10 cellular contexts compared by ENCODE assay signal in the genomic region with DNA sequence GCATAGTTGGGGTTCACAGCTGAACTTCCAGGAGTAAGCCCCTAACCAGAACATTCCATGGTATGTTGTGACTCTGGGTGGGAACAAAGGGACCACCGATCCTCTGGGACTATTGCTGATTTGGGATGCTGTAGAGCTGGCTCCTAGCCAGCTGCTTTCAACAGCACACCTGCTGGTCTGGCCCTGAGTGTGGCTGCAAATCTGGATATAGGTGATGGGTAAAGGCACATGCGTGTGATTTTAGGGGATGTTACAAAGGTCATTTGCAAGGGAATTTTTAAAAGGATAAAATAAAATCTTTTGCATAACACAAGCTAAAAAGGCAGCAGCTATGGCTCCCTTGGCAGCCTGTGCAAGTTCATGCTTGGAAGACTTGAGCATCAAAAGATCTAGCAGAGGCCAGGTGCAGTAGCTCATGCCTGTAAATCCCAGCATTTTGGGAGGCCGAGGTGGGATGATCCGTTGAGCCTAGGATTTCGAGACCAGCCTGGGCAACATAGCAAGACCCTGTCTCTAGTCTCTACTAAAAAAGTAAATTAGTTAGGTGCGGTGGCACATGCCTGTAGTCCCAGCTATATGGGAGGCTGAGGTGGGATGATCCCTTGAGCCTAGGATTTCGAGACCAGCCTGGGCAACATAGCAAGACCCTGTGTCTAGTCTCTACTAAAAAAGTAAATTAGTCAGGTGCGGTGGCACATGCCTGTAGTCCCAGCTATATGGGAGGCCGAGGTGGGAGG. TPM values are rescaled to one million over a fixed set of nuclear protein-coding genes. Genes with fewer than 3 reads are reported as not detected.
DNase-seq lines count a peak whose midpoint lies in the region; ATAC-seq and TF ChIP-seq lines count a peak whose summit lies in the region.
"Had no signal": no experiment of that assay in that cellular context is flagged by ENCODE, and none has a peak within 500 bp of the region (broad histone marks: within the 10 kb centered on the region; RNA-seq: fewer than 3 reads in every experiment).

No MANE protein-coding gene starts in this region.

- no peak overlapping the region for H2AFZ ChIP-seq in mesenchymal stem cell (ENCODE audit: low read depth, low read length)

- H3K18ac ChIP-seq in mesenchymal stem cell (ENCODE audit: low read depth in 1 of 2, low read length in 2 of 2), result no peak overlapping the region

- H3K9me3 Mint-ChIP-seq in brain, result no peaks in the 10 kb centered on the region
- no peaks in the 10 kb centered on the region for H3K9me3 Mint-ChIP-seq in activated naive CD4-positive, alpha-beta T cell treated with anti-CD3 and anti-CD28 coated beads for 36 hours

- H3K4me1 ChIP-seq in mesenchymal stem cell (ENCODE audit: control insufficient read depth, insufficient read depth, low read depth, low read length), result peaks cover 13% of the 10 kb centered on the region
- H3K4me1 ChIP-seq in thoracic aorta (ENCODE audit: control insufficient read depth in 1 of 2, low read depth in 2 of 2), result peaks cover 11 to 52% of the 10 kb centered on the region in 2 donors

- H3K23ac ChIP-seq in mesenchymal stem cell (ENCODE audit: low read length in 2 of 2), result no peak overlapping the region

- H3K9me3 ChIP-seq in mesenchymal stem cell (ENCODE audit: control insufficient read depth, low read length), result no peaks in the 10 kb centered on the region
- H3K9me3 ChIP-seq in thoracic aorta, result no peaks in the 10 kb centered on the region

- DNase-seq in SHP77 (lab: John Stamatoyannopoulos, UW) (peak; percentile 7 to 21), SHP77 treated with DMSO at 0.1 percent for 48 hours (lab: John Stamatoyannopoulos, UW) (no peak), mesenchymal stem cell (no peak), thoracic aorta (ENCODE audit: low spot score) (no peak), dedifferentiated amniotic fluid mesenchymal stem cell (ENCODE audit: extremely low spot score) (no peak)
- DNase-seq in activated naive CD4-positive, alpha-beta T cell treated with anti-CD3 and anti-CD28 coated beads for 36 hours, result no peak
- DNase-seq: activated CD4-positive, CD25-positive, alpha-beta regulatory T cell treated with anti-CD3 and anti-CD28 coated beads, Interleukin-2, amount 50 U/mL, for 72 hours; foreskin melanocyte had no signal

- 96% methylated on average over 6 of the region's 9 CpGs for WGBS in mesenchymal stem cell

- H3K4me2 ChIP-seq in mesenchymal stem cell (ENCODE audit: low read length, poor library complexity, severe bottlenecking), result no peak overlapping the region

- peaks cover 8 to 28% of the 10 kb centered on the region in 2 experiments for H3K27me3 ChIP-seq in mesenchymal stem cell (ENCODE audit: control insufficient read depth in 1 of 2, insufficient read depth in 1 of 2, low read length in 2 of 2)
- no peaks in the 10 kb centered on the region for H3K27me3 ChIP-seq in thoracic aorta (replicated peaks; ENCODE audit: insufficient read depth)

- peak overlapping the region; percentile 93 to 98 (median 94) for H3K4me3 Mint-ChIP-seq in brain
- H3K4me3 Mint-ChIP-seq in activated naive CD4-positive, alpha-beta T cell treated with anti-CD3 and anti-CD28 coated beads for 36 hours, result no peak overlapping the region

- no peak overlapping the region for H2BK5ac ChIP-seq in mesenchymal stem cell (ENCODE audit: low read depth, low read length, poor library complexity, severe bottlenecking)

- H2BK120ac ChIP-seq in mesenchymal stem cell (ENCODE audit: low read depth, low read length), result no peak overlapping the region

- H3K27ac Mint-ChIP-seq in brain, result no peak overlapping the region
- H3K27ac Mint-ChIP-seq in activated naive CD4-positive, alpha-beta T cell treated with anti-CD3 and anti-CD28 coated beads for 36 hours, result no peak overlapping the region

- no peak overlapping the region for H3K4ac ChIP-seq in mesenchymal stem cell (ENCODE audit: low read depth in 1 of 2, low read length in 2 of 2)

- peak overlapping the region in 1 of 2 experiments; percentile 70 for H3K14ac ChIP-seq in mesenchymal stem cell (ENCODE audit: low read length in 2 of 2)

- H3K9ac ChIP-seq in mesenchymal stem cell (ENCODE audit: low read length), result peak overlapping the region; percentile 84

- no peak overlapping the region for H2BK12ac ChIP-seq in mesenchymal stem cell (ENCODE audit: low read length in 2 of 2)

- ATAC-seq in thoracic aorta (ENCODE audit: insufficient number of reproducible peaks, low FRiP score, low read depth) (no peak), GM21367 (IDR thresholded peaks at IDR 0.05; ENCODE audit: unreplicated experiment) (no peak)

- no peak overlapping the region for H3K4me3 ChIP-seq in mesenchymal stem cell (ENCODE audit: insufficient read depth in 1 of 2, low read depth in 1 of 2, low read length in 2 of 2)
- peak overlapping the region; percentile 80 for H3K4me3 ChIP-seq in thoracic aorta

- H3K36me3 Mint-ChIP-seq in brain, result peaks cover 3% of the 10 kb centered on the region
- H3K36me3 Mint-ChIP-seq in activated naive CD4-positive, alpha-beta T cell treated with anti-CD3 and anti-CD28 coated beads for 36 hours (ENCODE audit: low read depth), result no peaks in the 10 kb centered on the region

- intact Hi-C loops in activated naive CD4-positive, alpha-beta T cell treated with anti-CD3 and anti-CD28 coated beads for 36 hours (cut with micrococcal nuclease), result no loop called here

- H3K36me3 ChIP-seq in mesenchymal stem cell (ENCODE audit: control insufficient read depth in 1 of 2, insufficient read depth in 2 of 2, low read depth in 1 of 2, low read length in 2 of 2) (no peaks in the 10 kb centered on the region), thoracic aorta (no peaks in the 10 kb centered on the region)

- no peak overlapping the region for H4K8ac ChIP-seq in mesenchymal stem cell (ENCODE audit: low read length)

- no peak overlapping the region for H4K91ac ChIP-seq in mesenchymal stem cell (ENCODE audit: low read length)

- peaks cover 44% of the 10 kb centered on the region for H3K4me1 Mint-ChIP-seq in brain
- H3K4me1 Mint-ChIP-seq in activated naive CD4-positive, alpha-beta T cell treated with anti-CD3 and anti-CD28 coated beads for 36 hours (ENCODE audit: low read depth), result peaks cover 16% of the 10 kb centered on the region

- H3K27ac ChIP-seq in mesenchymal stem cell (ENCODE audit: low read length, poor library complexity, severe bottlenecking) (no peak overlapping the region), thoracic aorta (peak overlapping the region in 1 of 2 donors; percentile 92)

- peaks cover 4% of the 10 kb centered on the region for H3K79me1 ChIP-seq in mesenchymal stem cell (replicated peaks; ENCODE audit: low read length, poor library complexity, severe bottlenecking)

- CTCF ChIA-PET in activated naive CD4-positive, alpha-beta T cell treated with anti-CD3 and anti-CD28 coated beads for 36 hours (lab: Charles Lee), result interaction anchor here (0.5 to 2.6 kb wide), 4 partner anchors 8 to 440 kb away, joined by 3 to 13 read pairs (median 4); no protein-coding TSS in a partner anchor

- no peak overlapping the region for H2AK5ac ChIP-seq in mesenchymal stem cell (ENCODE audit: low read length, severe bottlenecking)

- TF ChIP-seq CTCF in brain (conservative IDR thresholded peaks at IDR 0.05) (no peak), thoracic aorta (IDR thresholded peaks at IDR 0.05) (no peak)

- H2BK15ac ChIP-seq in mesenchymal stem cell (ENCODE audit: low read depth, poor library complexity, severe bottlenecking), result no peak overlapping the region

- peaks cover 5% of the 10 kb centered on the region for H3K27me3 Mint-ChIP-seq in brain
- peaks cover 32% of the 10 kb centered on the region for H3K27me3 Mint-ChIP-seq in activated naive CD4-positive, alpha-beta T cell treated with anti-CD3 and anti-CD28 coated beads for 36 hours (ENCODE audit: low read depth)

RNA-seq across cellular contexts. Expression of a gene that starts 1.6 kb away (rescaled TPM):
- polyA plus RNA-seq in brain (ENCODE audit: insufficient read depth, low read depth, low replicate concordance), result 157 TPM
- 54.3 TPM for polyA plus RNA-seq in mesenchymal stem cell (2013, experiment 1 of 2)
- 52.7 TPM for polyA plus RNA-seq in mesenchymal stem cell (2013, experiment 2 of 2)
- total RNA-seq in thoracic aorta, result 100 to 1,000 TPM in 1 of 2 donors, 10 to 100 TPM in 1; 99.0 to 135 TPM
- 1 to 10 TPM; 4.0 to 4.6 TPM for total RNA-seq in activated naive CD4-positive, alpha-beta T cell treated with anti-CD3 and anti-CD28 coated beads for 36 hours

Comparison
In these comparisons a context has a peak if more than half of its experiments do, and no peak if none do; other contexts are left out.
1. DNase-seq: peak in SHP77 (2 of 2); none in SHP77 treated with DMSO at 0.1 percent for 48 hours (single experiment), mesenchymal stem cell (single experiment), thoracic aorta (single experiment), activated naive CD4-positive, alpha-beta T cell treated with anti-CD3 and anti-CD28 coated beads for 36 hours (single experiment) and dedifferentiated amniotic fluid mesenchymal stem cell (single experiment).
2. RNA of a gene that starts 1.6 kb away (total RNA-seq): 99.0 to 135 TPM in thoracic aorta; 4.0 to 4.6 TPM in activated naive CD4-positive, alpha-beta T cell treated with anti-CD3 and anti-CD28 coated beads for 36 hours; every median in the first group is over 10 times any median in the second.